Comparison of ENCODE assay signal across 8 cellular contexts in the genomic region with DNA sequence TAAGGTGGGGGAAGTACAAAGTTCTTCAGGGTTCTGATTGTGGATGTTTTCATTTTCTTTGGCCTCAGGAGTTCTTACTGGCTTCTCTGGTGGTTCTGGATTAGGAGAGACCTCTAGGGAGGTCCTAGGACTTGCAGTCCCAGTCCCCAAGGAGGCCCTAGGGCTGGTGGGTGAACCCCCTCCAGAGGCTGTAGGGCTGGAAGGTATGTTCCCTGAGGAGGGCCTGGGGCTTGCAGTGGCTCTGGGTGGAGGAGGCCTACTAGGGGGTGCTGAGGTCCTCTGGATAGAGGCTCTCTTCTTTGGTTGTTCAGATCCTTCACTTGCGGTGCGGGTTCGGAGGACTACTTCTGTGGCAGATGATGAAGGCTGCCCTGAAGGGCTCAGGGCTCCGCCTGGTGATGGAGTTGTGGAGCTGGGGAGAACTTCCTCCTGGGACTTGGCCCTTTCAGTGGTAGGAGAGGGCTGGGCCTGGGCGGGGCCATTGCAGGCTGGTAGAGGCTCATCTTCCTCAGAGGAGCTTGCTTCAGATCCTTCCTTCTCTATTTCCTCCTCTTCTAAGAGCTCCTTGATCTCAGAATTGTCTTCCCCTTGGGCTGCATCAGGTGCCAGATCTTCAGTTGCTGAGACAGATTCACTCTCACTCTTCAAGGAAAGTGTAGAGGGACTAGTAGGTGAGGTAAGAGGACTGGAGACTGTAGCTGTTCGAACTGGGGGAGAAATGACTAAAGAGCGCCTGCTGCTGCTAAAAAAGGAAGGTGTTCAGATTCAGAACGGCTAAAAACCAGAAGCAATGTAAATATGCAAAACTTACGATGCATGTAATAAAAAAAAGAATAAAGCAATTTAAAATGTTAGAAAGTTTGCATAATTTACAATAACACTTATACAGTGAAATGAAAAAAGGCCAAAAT. TPM values are rescaled to one million over a fixed set of nuclear protein-coding genes. Genes with fewer than 3 reads are reported as not detected.
DNase-seq lines count a peak whose midpoint lies in the region; ATAC-seq and TF ChIP-seq lines count a peak whose summit lies in the region.
"Not testable (repeated sequence)": the region's sequence is repeated elsewhere in the genome, so short reads cannot be mapped to it uniquely, and the experiment has no call there.
"Had no signal": no experiment of that assay in that cellular context is flagged by ENCODE, and none has a peak within 500 bp of the region (broad histone marks: within the 10 kb centered on the region; RNA-seq: fewer than 3 reads in every experiment).

No MANE protein-coding gene starts in this region.

- not testable (repeated sequence) for H3K9me3 Mint-ChIP-seq in activated T-helper 17 cell treated with anti-CD3 and anti-CD28 coated beads, Interleukin-2, amount 50 U/mL, for 72 hours

- H3K4me3 ChIP-seq in BE2C (ENCODE audit: low read depth, low read length); OCI-LY7 (ENCODE audit: low read depth, low read length, poor library complexity, severe bottlenecking): not testable (repeated sequence)

- not testable (repeated sequence) for H2AFZ ChIP-seq in OCI-LY7 (ENCODE audit: low read length)

- peak; percentile 61 for ATAC-seq in GM19351 (IDR thresholded peaks at IDR 0.05; ENCODE audit: unreplicated experiment)
- not testable (repeated sequence) for ATAC-seq in activated T-helper 17 cell treated with anti-CD3 and anti-CD28 coated beads, Interleukin-2, amount 50 U/mL, for 72 hours (replicated peaks)

- not testable (repeated sequence) for H3K4me3 Mint-ChIP-seq in activated T-helper 17 cell treated with anti-CD3 and anti-CD28 coated beads, Interleukin-2, amount 50 U/mL, for 72 hours

- peak overlapping the region; percentile 69 for H3K27ac Mint-ChIP-seq in activated T-helper 17 cell treated with anti-CD3 and anti-CD28 coated beads, Interleukin-2, amount 50 U/mL, for 72 hours

- POLR2A ChIA-PET in OCI-LY7 (lab: Charles Lee), result not testable (repeated sequence)

- H3K9me2 ChIP-seq in OCI-LY7 (ENCODE audit: insufficient read depth, low read length), result not testable (repeated sequence)

- not testable (repeated sequence) for DNase-seq in BE2C; OCI-LY7 (ENCODE audit: low spot score)
- peak; percentile 89 for DNase-seq in cardiac septum (ENCODE audit: low spot score)
- DNase-seq in posterior vena cava (ENCODE audit: low spot score), result peak; percentile 87

- not testable (repeated sequence) for BruUV-seq in OCI-LY7 (replicated peaks; lab: Mats Ljungman, UMichigan)

- H3K4me1 ChIP-seq in BE2C; OCI-LY7 (ENCODE audit: insufficient read depth, low read length, poor library complexity, severe bottlenecking): not testable (repeated sequence)

- not testable (repeated sequence) for H3K4me1 Mint-ChIP-seq in activated T-helper 17 cell treated with anti-CD3 and anti-CD28 coated beads, Interleukin-2, amount 50 U/mL, for 72 hours

- CTCF ChIA-PET in OCI-LY7 (lab: Charles Lee; ENCODE audit: unreplicated experiment), result not testable (repeated sequence)

- H3K4me2 ChIP-seq in OCI-LY7 (ENCODE audit: low read length), result not testable (repeated sequence)

- H3K79me2 ChIP-seq in OCI-LY7 (ENCODE audit: insufficient read depth, low read depth, low read length), result not testable (repeated sequence)

- H3K36me3 ChIP-seq in BE2C; OCI-LY7 (ENCODE audit: insufficient read depth, low read length): not testable (repeated sequence)

- H3K27ac ChIP-seq in OCI-LY7 (ENCODE audit: low read depth, low read length, poor library complexity, severe bottlenecking), result not testable (repeated sequence)

- TF ChIP-seq CTCF in BE2C (IDR thresholded peaks at IDR 0.05; ENCODE audit: low read depth, low read length) (0 out of 2 replicates have a peak, but pooled peaks have one; percentile 4), OCI-LY7 (conservative IDR thresholded peaks at IDR 0.05; ENCODE audit: low read length) (peak; percentile 30; the same call in 1 of the 2 replicates)

- not testable (repeated sequence) for H3K9me3 ChIP-seq in BE2C; OCI-LY7 (ENCODE audit: low read length)

- peaks cover 89% of the 10 kb centered on the region for H3K36me3 Mint-ChIP-seq in activated T-helper 17 cell treated with anti-CD3 and anti-CD28 coated beads, Interleukin-2, amount 50 U/mL, for 72 hours (ENCODE audit: low read depth)

- H3K27me3 ChIP-seq in BE2C, result not testable (repeated sequence)

- not testable (repeated sequence) for H4K20me1 ChIP-seq in OCI-LY7 (ENCODE audit: insufficient read depth, low read length)

- intact Hi-C loops in OCI-LY7 (cut with micrococcal nuclease; ENCODE audit: unreplicated experiment); cardiac septum (cut with DNase I); posterior vena cava (cut with DNase I): not testable (repeated sequence)

- H3K27me3 Mint-ChIP-seq in activated T-helper 17 cell treated with anti-CD3 and anti-CD28 coated beads, Interleukin-2, amount 50 U/mL, for 72 hours, result not testable (repeated sequence)

RNA-seq across cellular contexts. Expression of a gene that starts 21.6 kb away (rescaled TPM):
- polyA plus RNA-seq in BE2C (2012; ENCODE audit: insufficient read depth, insufficient read length, low read depth), result 5.8 TPM
- not detected in 2 replicates for total RNA-seq in OCI-LY7 (2014; rRNA removed; shearing (Covaris generic))
- total RNA-seq in OCI-LY7 (2022) (1.9 and 2.6 TPM in 2 replicates), cardiac septum (4.4 TPM), posterior vena cava (1 to 10 TPM; 6.5 to 9.3 TPM)
- under 1 TPM; 0.13 to 0.50 TPM for total RNA-seq in activated T-helper 17 cell treated with anti-CD3 and anti-CD28 coated beads, Interleukin-2, amount 50 U/mL, for 72 hours
- polyA plus RNA-seq: neural cell had no signal

RNA-seq across cellular contexts. Expression of a gene that starts 32.1 kb away (rescaled TPM):
- polyA plus RNA-seq in BE2C (2012; ENCODE audit: insufficient read depth, insufficient read length, low read depth), result not detected
- total RNA-seq in OCI-LY7 (2014; rRNA removed; shearing (Covaris generic)), result 0.31 and 0.88 TPM in 2 replicates
- total RNA-seq in OCI-LY7 (2022), result 9.7 and 14.7 TPM in 2 replicates
- 10 to 100 TPM; 45.8 to 78.8 TPM for total RNA-seq in activated T-helper 17 cell treated with anti-CD3 and anti-CD28 coated beads, Interleukin-2, amount 50 U/mL, for 72 hours
- total RNA-seq in cardiac septum, result 2.4 TPM
- total RNA-seq in posterior vena cava, result 1 to 10 TPM; 5.6 to 8.8 TPM
- total RNA-seq: fibroblast of villous mesenchyme had no signal
- polyA plus RNA-seq: neural cell had no signal

RNA-seq across cellular contexts. Expression of a gene that starts 53.2 kb away (rescaled TPM):
- 320 TPM for polyA plus RNA-seq in BE2C (2012; ENCODE audit: insufficient read depth, insufficient read length, low read depth)
- 101 and 137 TPM in 2 replicates for total RNA-seq in OCI-LY7 (2014; rRNA removed; shearing (Covaris generic))
- total RNA-seq in OCI-LY7 (2022) (131 and 153 TPM in 2 replicates), cardiac septum (169 TPM), posterior vena cava (100 to 1,000 TPM; 156 to 169 TPM)
- 100 to 1,000 TPM; 110 to 124 TPM for total RNA-seq in activated T-helper 17 cell treated with anti-CD3 and anti-CD28 coated beads, Interleukin-2, amount 50 U/mL, for 72 hours

RNA-seq across cellular contexts. Expression of a gene that starts 54.6 kb away (rescaled TPM):
- polyA plus RNA-seq in BE2C (2012; ENCODE audit: insufficient read depth, insufficient read length, low read depth), result not detected
- not detected in 2 replicates for total RNA-seq in OCI-LY7 (2014; rRNA removed; shearing (Covaris generic))
- total RNA-seq in OCI-LY7 (2022) (not detected in 2 replicates), cardiac septum (not detected), posterior vena cava (not detected)
- total RNA-seq in activated T-helper 17 cell treated with anti-CD3 and anti-CD28 coated beads, Interleukin-2, amount 50 U/mL, for 72 hours, result not detected
- total RNA-seq: fibroblast of villous mesenchyme had no signal
- polyA plus RNA-seq: neural cell had no signal
